18 cellular contexts compared by ENCODE assay signal in the genomic region with DNA sequence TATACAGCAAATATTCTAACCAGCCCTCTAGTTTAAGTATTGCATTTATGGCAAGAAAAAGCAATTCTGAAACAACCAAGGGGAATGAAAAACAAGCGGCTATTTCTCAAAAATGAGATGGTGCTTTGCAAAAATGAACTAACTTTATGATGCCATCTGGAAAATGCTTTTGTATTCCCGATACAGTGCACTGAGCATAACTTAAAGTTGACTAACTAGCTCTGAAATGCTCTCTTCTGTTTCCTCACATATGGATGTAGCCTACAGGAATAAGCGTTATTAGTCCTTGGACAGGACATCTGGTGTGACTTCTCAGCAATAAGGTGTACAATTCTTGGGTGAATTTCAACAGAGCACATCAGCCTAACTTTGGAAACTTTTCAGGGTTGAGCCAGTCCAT.
A peak's percentile ranks its signal among the peaks of the same experiment; 100 is the strongest.
DNase-seq lines count a peak whose midpoint lies in the region; ATAC-seq, FAIRE-seq and TF ChIP-seq lines count a peak whose summit lies in the region.
"Had no signal": no experiment of that assay in that cellular context is flagged by ENCODE, and none has a peak within 500 bp of the region (broad histone marks: within the 10 kb centered on the region; RNA-seq: fewer than 3 reads in every experiment).

No MANE protein-coding gene starts in this region.

- peak; percentile 31 for DNase-seq in AG10803 (ENCODE audit: low read depth)
- peak; percentile 27 for DNase-seq in IMR-90
- peak; percentile 29 for DNase-seq in NCI-H69 (lab: John Stamatoyannopoulos, UW)
- peak; percentile 45 for DNase-seq in osteoblast (ENCODE audit: insufficient read length, low spot score, missing footprints)
- DNase-seq in urothelium cell line (ENCODE audit: low spot score) = no peak
- no peak for DNase-seq in T-helper 2 cell
- DNase-seq: CD4-positive, alpha-beta memory T cell; DMS53; DND-41; EL had no signal

- peak overlapping the region; percentile 9; the same call in 1 of the 2 replicates for H3K4ac ChIP-seq in IMR-90 (ENCODE audit: low read depth, low read length)

- no peak for TF ChIP-seq RAD21 in IMR-90 (IDR thresholded peaks at IDR 0.05; ENCODE audit: low read length)

- no peaks in the 10 kb centered on the region for H3K79me1 ChIP-seq in IMR-90 (ENCODE audit: low read depth in 1 of 2, low read length in 2 of 2)

- dilution Hi-C loops in IMR-90 (cut with HindIII; ENCODE audit: low sequenced_read_pairs, unreplicated experiment) = no loop called here

- H3K4me2 ChIP-seq in IMR-90 (ENCODE audit: low read depth, low read length) (no peak overlapping the region), osteoblast (ENCODE audit: insufficient read depth, low read length) (no peak overlapping the region)
- H3K4me2 ChIP-seq: A549, BLaER1 had no signal

- H3K27me3 ChIP-seq in IMR-90 (ENCODE audit: control insufficient read depth, insufficient read depth, low read length) (no peaks in the 10 kb centered on the region), osteoblast (ENCODE audit: insufficient read depth, low read length) (no peaks in the 10 kb centered on the region)
- H3K27me3 ChIP-seq: BLaER1 had no signal

- POLR2A ChIA-PET in IMR-90 (lab: Charles Lee; ENCODE audit: unreplicated experiment) = no interaction called here

- H2AFZ ChIP-seq in IMR-90 (replicated peaks; ENCODE audit: low read length, poor library complexity) (no peak overlapping the region), osteoblast (ENCODE audit: low read length) (no peak overlapping the region)

- CTCF ChIA-PET in IMR-90 (lab: Yijun Ruan, JAX) = no interaction called here

- H3K9me3 ChIP-seq in IMR-90 (ENCODE audit: control insufficient read depth, insufficient read depth, low read length) (no peaks in the 10 kb centered on the region), osteoblast (ENCODE audit: low read depth, low read length) (no peaks in the 10 kb centered on the region)
- H3K9me3 ChIP-seq: A549, BLaER1, HAP-1 had no signal

- H3K23ac ChIP-seq in IMR-90 (ENCODE audit: low read depth, low read length) = no peak overlapping the region

- peak overlapping the region; percentile 13; the same call in 1 of the 2 replicates for H4K91ac ChIP-seq in IMR-90 (ENCODE audit: insufficient read depth, low read depth, low read length)

- H3K14ac ChIP-seq in IMR-90 (replicated peaks; ENCODE audit: low read depth, low read length) = 0 out of 2 replicates have a peak overlapping the region, but pooled peaks have one; percentile 35

- no peak overlapping the region for H3K9ac ChIP-seq in IMR-90 (ENCODE audit: low read depth, low read length)
- H3K9ac ChIP-seq: BLaER1 had no signal

- ATAC-seq in IMR-90 (ENCODE audit: low read depth) (no peak), HG02973 (IDR thresholded peaks at IDR 0.05; ENCODE audit: unreplicated experiment) (no peak)
- ATAC-seq: A549, GM12878 had no signal

- H3K79me2 ChIP-seq in osteoblast (ENCODE audit: insufficient read depth, low read length) = no peaks in the 10 kb centered on the region

- H2AK5ac ChIP-seq in IMR-90 (ENCODE audit: low read depth, low read length) = 0 out of 2 replicates have a peak overlapping the region, but pooled peaks have one; percentile 10

- no peaks in the 10 kb centered on the region for H3K36me3 ChIP-seq in IMR-90 (ENCODE audit: control insufficient read depth, insufficient read depth, low read length)
- no peaks in the 10 kb centered on the region for H3K36me3 ChIP-seq in osteoblast (ENCODE audit: insufficient read depth, low read length)
- H3K36me3 ChIP-seq: BLaER1, HAP-1 had no signal

- peak overlapping the region; percentile 37; the same call in 1 of the 2 replicates for H2BK20ac ChIP-seq in IMR-90 (ENCODE audit: low read depth, low read length)

- no peak for TF ChIP-seq POLR2A in IMR-90 (IDR thresholded peaks at IDR 0.05; ENCODE audit: low read depth, low read length)

- WGBS in IMR-90 (ENCODE audit: extremely low coverage in 2 of 2, insufficient read length in 1 of 2), 2 experiments = no CpG with 5 or more reads among the region's 3 CpGs

- H3K27ac ChIP-seq in IMR-90 (ENCODE audit: insufficient read depth, low read length) = no peak overlapping the region
- no peak overlapping the region for H3K27ac ChIP-seq in osteoblast (ENCODE audit: low read depth, low read length)
- H3K27ac ChIP-seq: 22Rv1, BLaER1, HL-60 had no signal

- H3K9me1 ChIP-seq in IMR-90 (ENCODE audit: insufficient read depth, low read length) = 0 out of 2 replicates have a peak, but pooled peaks cover 4% of the 10 kb centered on the region

- H4K20me1 ChIP-seq in IMR-90 (ENCODE audit: insufficient read depth, low read length) = no peaks in the 10 kb centered on the region
- H4K20me1 ChIP-seq in osteoblast (ENCODE audit: insufficient read depth, low read length) = no peaks in the 10 kb centered on the region
- H4K20me1 ChIP-seq: BLaER1 had no signal

- H3K56ac ChIP-seq in IMR-90 (ENCODE audit: extremely low read depth, insufficient read depth, low read length) = no peak overlapping the region

- H2BK120ac ChIP-seq in IMR-90 (ENCODE audit: low read depth, low read length) = no peak overlapping the region

- no peak overlapping the region for H4K8ac ChIP-seq in IMR-90 (ENCODE audit: low read depth in 2 of 2, low read length in 2 of 2)

- intact Hi-C loops in IMR-90 (cut with micrococcal nuclease) = no loop called here

- H2BK5ac ChIP-seq in IMR-90 (ENCODE audit: low read depth, low read length, poor library complexity, severe bottlenecking) = no peak overlapping the region

- in situ Hi-C loops in IMR-90 (cut with MboI; ENCODE audit: low sequenced_read_pairs) = no loop called here

- H2AK9ac ChIP-seq in IMR-90 (replicated peaks; ENCODE audit: low read depth, low read length, poor library complexity) = no peak overlapping the region

- H3K4me3 ChIP-seq in AG10803 (ENCODE audit: low read length) (no peak overlapping the region), IMR-90 (ENCODE audit: insufficient read depth, low read depth, low read length) (no peak overlapping the region), osteoblast (ENCODE audit: insufficient read depth, low read length) (no peak overlapping the region)
- H3K4me3 ChIP-seq: A549, BLaER1, GM12878, HAP-1 had no signal

- H2BK15ac ChIP-seq in IMR-90 (ENCODE audit: low read depth, low read length) = no peak overlapping the region

- peaks cover 6% of the 10 kb centered on the region for H3K4me1 ChIP-seq in IMR-90 (ENCODE audit: control insufficient read depth, insufficient read depth, low read length)
- peaks cover 16% of the 10 kb centered on the region for H3K4me1 ChIP-seq in osteoblast (ENCODE audit: insufficient read depth, low read length)
- H3K4me1 ChIP-seq: HAP-1 had no signal

- TF ChIP-seq CTCF in AG10803 (conservative IDR thresholded peaks at IDR 0.05; ENCODE audit: low read length) (no peak), IMR-90 (conservative IDR thresholded peaks at IDR 0.05; ENCODE audit: low read depth, low read length) (no peak), osteoblast (IDR thresholded peaks at IDR 0.05; ENCODE audit: extremely low read depth, low read depth, low read length) (no peak)

- H3K18ac ChIP-seq in IMR-90 (ENCODE audit: low read depth, low read length) = no peak overlapping the region; the same call in 1 of the 2 replicates

- BruUV-seq in IMR-90 (replicated peaks; lab: Mats Ljungman, UMichigan) = no TSS peak

- no peak overlapping the region for H4K5ac ChIP-seq in IMR-90 (ENCODE audit: low read depth, low read length)

- no peak for FAIRE-seq in urothelium cell line (lab: Jason Lieb, UNC)
- FAIRE-seq: A549, GM12878, GM19239 had no signal

TF ChIP-seq in IMR-90, 13 proteins besides CTCF, POLR2A, EP300 and RAD21:
- no peak for TF ChIP-seq SMC3 (IDR thresholded peaks at IDR 0.05; ENCODE audit: low read depth, low read length)
- no peak for TF ChIP-seq CEBPB (IDR thresholded peaks at IDR 0.05; ENCODE audit: low read depth, low read length)
TF ChIP-seq in IMR-90: peak in this region for 0.

Comparison
In these comparisons a context has a peak if more than half of its experiments do, and no peak if none do; other contexts are left out.
1. DNase-seq: peak in AG10803 (single experiment), IMR-90 (single experiment), NCI-H69 (single experiment) and osteoblast (single experiment); none in urothelium cell line (single experiment) and T-helper 2 cell (0 of 5).